16 cellular contexts compared by ENCODE assay signal in genomic region chr14:96105089-96105920, GRCh38.
DNase-seq lines count a peak whose midpoint lies in the region; ATAC-seq and TF ChIP-seq lines count a peak whose summit lies in the region.
"Had no signal": no experiment of that assay in that cellular context is flagged by ENCODE, and none has a peak within 500 bp of the region (broad histone marks: within the 10 kb centered on the region; RNA-seq: fewer than 3 reads in every experiment).

No MANE protein-coding gene starts in this region.

- H3K79me2 ChIP-seq in osteoblast (ENCODE audit: insufficient read depth, low read length) = no peaks in the 10 kb centered on the region

- peaks cover 6% of the 10 kb centered on the region for H3K4me1 Mint-ChIP-seq in CD4-positive, alpha-beta T cell (ENCODE audit: low read depth)
- H3K4me1 Mint-ChIP-seq: activated CD4-positive, alpha-beta T cell treated with anti-CD3 and anti-CD28 coated beads, Interleukin-2, amount 10 ng/mL, durations not matched to agents 24 days and 14 days had no signal

- intact Hi-C loops in vagina (cut with DNase I) = no loop called here
- intact Hi-C loops in CD4-positive, alpha-beta T cell (cut with DNase I, micrococcal nuclease) = no loop called here

- no peaks in the 10 kb centered on the region for H3K27me3 Mint-ChIP-seq in CD4-positive, alpha-beta T cell
- H3K27me3 Mint-ChIP-seq: activated CD4-positive, alpha-beta T cell treated with anti-CD3 and anti-CD28 coated beads, Interleukin-2, amount 10 ng/mL, durations not matched to agents 24 days and 14 days had no signal

- H3K9me3 ChIP-seq in osteoblast (ENCODE audit: low read depth, low read length) (no peaks in the 10 kb centered on the region), vagina (no peaks in the 10 kb centered on the region)
- no peaks in the 10 kb centered on the region for H3K9me3 ChIP-seq in CD4-positive, alpha-beta T cell (ENCODE audit: control insufficient read depth, low read length)

- H3K27ac ChIP-seq in osteoblast (ENCODE audit: low read depth, low read length) (peak overlapping the region; percentile 91), vagina (peak overlapping the region; percentile 86)
- no peak overlapping the region for H3K27ac ChIP-seq in CD4-positive, alpha-beta T cell (ENCODE audit: low read depth, low read length)

- ATAC-seq in CD4-positive, alpha-beta T cell (ENCODE audit: poor library complexity) = no peak
- ATAC-seq: PC-3, T-helper 17 cell had no signal

- H3K9me3 Mint-ChIP-seq in CD4-positive, alpha-beta T cell = no peaks in the 10 kb centered on the region
- H3K9me3 Mint-ChIP-seq: activated CD4-positive, alpha-beta T cell treated with anti-CD3 and anti-CD28 coated beads, Interleukin-2, amount 10 ng/mL, durations not matched to agents 24 days and 14 days; activated T-helper 2 cell treated with anti-CD3 and anti-CD28 coated beads, Interferon-gamma antibody, Interleukin-2, Interleukin-4, amounts not matched to agents 10 μg/mL and 5 μg/mL and 100 μg/mL, durations not matched to agents 14 hours and 24 hours and 36 hours; endodermal cell; nephron progenitor cell had no signal

- H2AFZ ChIP-seq in osteoblast (ENCODE audit: low read length) = peak overlapping the region; percentile 30

- H3K36me3 ChIP-seq in osteoblast (ENCODE audit: insufficient read depth, low read length) (no peaks in the 10 kb centered on the region), vagina (no peaks in the 10 kb centered on the region)
- H3K36me3 ChIP-seq: heart right ventricle had no signal

- no peak overlapping the region for H3K4me2 ChIP-seq in osteoblast (ENCODE audit: insufficient read depth, low read length)

- peaks cover 20% of the 10 kb centered on the region for H3K4me1 ChIP-seq in osteoblast (ENCODE audit: insufficient read depth, low read length)
- peaks cover 29% of the 10 kb centered on the region for H3K4me1 ChIP-seq in vagina

- no peak for TF ChIP-seq POLR2A in vagina (IDR thresholded peaks at IDR 0.05)

- POLR2A ChIA-PET in CD4-positive, alpha-beta T cell (lab: Charles Lee) = no interaction called here

- no peak for TF ChIP-seq CTCF in fibroblast of the aortic adventitia (IDR thresholded peaks at IDR 0.05; ENCODE audit: insufficient read depth, low read length)
- no peak for TF ChIP-seq CTCF in osteoblast (IDR thresholded peaks at IDR 0.05; ENCODE audit: extremely low read depth, low read depth, low read length)
- no peak for TF ChIP-seq CTCF in vagina (IDR thresholded peaks at IDR 0.05)
- TF ChIP-seq CTCF in CD4-positive, alpha-beta T cell (IDR thresholded peaks at IDR 0.05) = no peak

- H3K4me3 ChIP-seq in fibroblast of the aortic adventitia (ENCODE audit: low read depth, low read length) (no peak overlapping the region), osteoblast (ENCODE audit: insufficient read depth, low read length) (no peak overlapping the region), vagina (no peak overlapping the region)
- H3K4me3 ChIP-seq: heart right ventricle had no signal

- no peak overlapping the region for H3K27ac Mint-ChIP-seq in CD4-positive, alpha-beta T cell
- H3K27ac Mint-ChIP-seq: activated CD4-positive, alpha-beta T cell treated with anti-CD3 and anti-CD28 coated beads, Interleukin-2, amount 10 ng/mL, durations not matched to agents 24 days and 14 days; activated T-helper 2 cell treated with anti-CD3 and anti-CD28 coated beads, Interferon-gamma antibody, Interleukin-2, Interleukin-4, amounts not matched to agents 10 μg/mL and 5 μg/mL and 100 μg/mL, durations not matched to agents 14 hours and 24 hours and 36 hours; endodermal cell; nephron progenitor cell; T-helper 17 cell had no signal

- no peak overlapping the region for H3K4me3 Mint-ChIP-seq in CD4-positive, alpha-beta T cell
- H3K4me3 Mint-ChIP-seq: activated CD4-positive, alpha-beta T cell treated with anti-CD3 and anti-CD28 coated beads, Interleukin-2, amount 10 ng/mL, durations not matched to agents 24 days and 14 days; brain; endodermal cell; nephron progenitor cell; T-helper 17 cell had no signal

- peak; percentile 41 for DNase-seq in activated effector memory CD4-positive, alpha-beta T cell treated with anti-CD3 and anti-CD28 coated beads, Interleukin-2, amount 50 U/mL, for 16 hours
- DNase-seq in activated effector memory CD4-positive, alpha-beta T cell treated with Interleukin-2 at 50 U/mL for 16 hours = no peak
- DNase-seq in fibroblast of the aortic adventitia (ENCODE audit: low read depth) = peak; percentile 49
- DNase-seq in osteoblast (ENCODE audit: insufficient read length, low spot score, missing footprints) = peak; percentile 87
- no peak for DNase-seq in vagina (ENCODE audit: extremely low spot score in 2 of 2)
- no peak for DNase-seq in LoVo (ENCODE audit: low spot score)
- DNase-seq in CD4-positive, alpha-beta T cell = no peak
- DNase-seq in CD1c-positive myeloid dendritic cell (ENCODE audit: extremely low spot score) = no peak
- DNase-seq: activated CD4-positive, alpha-beta T cell treated with anti-CD3 and anti-CD28 coated beads, Interleukin-2, amount 10 ng/mL, durations not matched to agents 24 days and 14 days; T-helper 17 cell had no signal

- H4K20me1 ChIP-seq in osteoblast (ENCODE audit: insufficient read depth, low read length) = no peaks in the 10 kb centered on the region

- no peaks in the 10 kb centered on the region for H3K36me3 Mint-ChIP-seq in CD4-positive, alpha-beta T cell (ENCODE audit: low read depth)
- H3K36me3 Mint-ChIP-seq: brain had no signal

- H3K27me3 ChIP-seq in osteoblast (ENCODE audit: insufficient read depth, low read length) (no peaks in the 10 kb centered on the region), vagina (no peaks in the 10 kb centered on the region)
- no peaks in the 10 kb centered on the region for H3K27me3 ChIP-seq in CD4-positive, alpha-beta T cell (ENCODE audit: control insufficient read depth, insufficient read depth, low read length)

- CTCF ChIA-PET in CD4-positive, alpha-beta T cell (lab: Charles Lee) = no interaction called here

Comparison
In these comparisons a context has a peak if more than half of its experiments do, and no peak if none do; other contexts are left out.
1. DNase-seq: peak in activated effector memory CD4-positive, alpha-beta T cell treated with anti-CD3 and anti-CD28 coated beads, Interleukin-2, amount 50 U/mL, for 16 hours (single experiment), fibroblast of the aortic adventitia (single experiment) and osteoblast (single experiment); none in activated effector memory CD4-positive, alpha-beta T cell treated with Interleukin-2 at 50 U/mL for 16 hours (single experiment), vagina (0 of 2), LoVo (single experiment), CD4-positive, alpha-beta T cell (0 of 10) and CD1c-positive myeloid dendritic cell (single experiment).